Comparison of ENCODE assay signal across 12 cellular contexts in the genomic region with DNA sequence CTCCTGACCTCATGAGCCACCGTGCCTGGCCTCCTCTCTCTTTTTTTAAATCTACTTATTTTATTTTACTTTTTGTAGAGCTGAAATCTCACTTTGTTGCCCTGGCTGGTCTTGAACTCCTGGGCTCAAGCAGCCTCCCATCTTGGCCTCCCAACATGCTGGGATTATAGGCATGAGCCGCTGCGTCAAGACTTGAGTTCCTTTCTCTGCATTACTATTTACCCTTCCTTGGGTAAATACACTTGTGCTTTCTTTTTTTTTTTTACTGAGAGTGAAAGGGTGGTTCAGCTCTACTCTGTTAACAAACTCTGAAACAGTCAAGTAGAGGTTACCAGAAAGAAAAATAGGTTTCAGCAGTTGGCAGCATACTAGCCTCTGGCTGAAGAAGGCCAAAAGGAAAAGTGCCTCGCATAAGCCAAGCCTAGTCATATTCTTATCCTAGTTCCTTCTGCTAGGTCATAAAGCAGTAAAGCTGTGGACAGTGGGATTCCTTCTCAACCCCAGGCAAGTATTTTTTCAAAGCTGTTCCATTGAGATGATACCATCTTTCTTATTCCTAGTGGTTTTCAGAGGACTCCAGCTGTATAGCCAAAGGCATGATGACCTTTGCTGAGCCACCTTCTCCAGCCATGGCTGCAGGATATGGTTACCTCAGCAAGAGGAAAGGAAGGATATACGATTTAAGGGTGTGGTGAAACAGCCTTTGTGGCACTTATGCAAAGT.
DNase-seq lines count a peak whose midpoint lies in the region; ATAC-seq and TF ChIP-seq lines count a peak whose summit lies in the region.
"Had no signal": no experiment of that assay in that cellular context is flagged by ENCODE, and none has a peak within 500 bp of the region (broad histone marks: within the 10 kb centered on the region; RNA-seq: fewer than 3 reads in every experiment).

No MANE protein-coding gene starts in this region.

- no peak overlapping the region for H3K27ac ChIP-seq in mesenchymal stem cell (ENCODE audit: low read length, poor library complexity, severe bottlenecking)
- H3K27ac ChIP-seq: vagina had no signal

- peak; percentile 60 for ATAC-seq in activated naive CD8-positive, alpha-beta T cell treated with anti-CD3 and anti-CD28 coated beads, Interleukin-2, amount 10 ng/mL, durations not matched to agents 7 days and 5 days (ENCODE audit: low read depth)
- ATAC-seq in HG02840 (IDR thresholded peaks at IDR 0.05; ENCODE audit: low FRiP score, unreplicated experiment) (no peak), GM21515 (IDR thresholded peaks at IDR 0.05; ENCODE audit: unreplicated experiment) (no peak), HG02623 (IDR thresholded peaks at IDR 0.05; ENCODE audit: unreplicated experiment) (no peak)
- ATAC-seq: activated T-cell treated with anti-CD3 and anti-CD28 coated beads, Interleukin-2, amount 50 U/mL, for 4 hours had no signal

- DNase-seq in CD14-positive monocyte (ENCODE audit: low spot score) (no peak), EL (peak; percentile 31), mesenchymal stem cell (peak; percentile 33), ecto neural progenitor cell (ENCODE audit: low spot score) (no peak)
- DNase-seq in activated naive CD8-positive, alpha-beta T cell treated with anti-CD3 and anti-CD28 coated beads, Interleukin-2, amount 10 ng/mL, durations not matched to agents 7 days and 5 days = no peak
- DNase-seq: activated T-cell treated with anti-CD3 and anti-CD28 coated beads, Interleukin-2, amount 50 U/mL, for 4 hours; NCI-H1694; T-helper 9 cell had no signal

- H3K18ac ChIP-seq in mesenchymal stem cell (ENCODE audit: low read depth in 1 of 2, low read length in 2 of 2) = no peak overlapping the region

- H3K14ac ChIP-seq in mesenchymal stem cell (ENCODE audit: low read length in 2 of 2) = no peak overlapping the region

- H2AK5ac ChIP-seq in mesenchymal stem cell (ENCODE audit: low read length, severe bottlenecking) = no peak overlapping the region

- H2BK15ac ChIP-seq in mesenchymal stem cell (ENCODE audit: low read depth, poor library complexity, severe bottlenecking) = no peak overlapping the region

- peaks cover 11% of the 10 kb centered on the region for H3K4me1 ChIP-seq in mesenchymal stem cell (ENCODE audit: control insufficient read depth, insufficient read depth, low read depth, low read length)

- peaks cover 49% of the 10 kb centered on the region for H3K4me1 Mint-ChIP-seq in CD14-positive monocyte
- peaks cover 39% of the 10 kb centered on the region for H3K4me1 Mint-ChIP-seq in activated naive CD8-positive, alpha-beta T cell treated with anti-CD3 and anti-CD28 coated beads, Interleukin-2, amount 10 ng/mL, durations not matched to agents 7 days and 5 days

- H3K79me1 ChIP-seq in mesenchymal stem cell (replicated peaks; ENCODE audit: low read length, poor library complexity, severe bottlenecking) = peaks cover 29% of the 10 kb centered on the region

- TF ChIP-seq CTCF in CD14-positive monocyte (IDR thresholded peaks at IDR 0.05) = no peak

- peak overlapping the region in 1 of 2 donors; percentile 48 for H3K4me3 Mint-ChIP-seq in CD14-positive monocyte
- H3K4me3 Mint-ChIP-seq in activated naive CD8-positive, alpha-beta T cell treated with anti-CD3 and anti-CD28 coated beads, Interleukin-2, amount 10 ng/mL, durations not matched to agents 7 days and 5 days = peak overlapping the region; percentile 14
- H3K4me3 Mint-ChIP-seq: activated T-cell treated with anti-CD3 and anti-CD28 coated beads, Interleukin-2, amount 50 U/mL, for 4 hours had no signal

- no peak overlapping the region for H2BK120ac ChIP-seq in mesenchymal stem cell (ENCODE audit: low read depth, low read length)

- intact Hi-C loops in CD14-positive monocyte (cut with micrococcal nuclease) = no loop called here

- peaks cover 3 to 22% of the 10 kb centered on the region in 2 experiments for H3K36me3 ChIP-seq in mesenchymal stem cell (ENCODE audit: control insufficient read depth in 1 of 2, insufficient read depth in 2 of 2, low read depth in 1 of 2, low read length in 2 of 2)
- H3K36me3 ChIP-seq: vagina had no signal

- no peak overlapping the region for H2AFZ ChIP-seq in mesenchymal stem cell (ENCODE audit: low read depth, low read length)

- no peak overlapping the region for H3K9ac ChIP-seq in mesenchymal stem cell (ENCODE audit: low read length)

- no peak overlapping the region for H2BK5ac ChIP-seq in mesenchymal stem cell (ENCODE audit: low read depth, low read length, poor library complexity, severe bottlenecking)

- peaks cover 4% of the 10 kb centered on the region for H3K9me3 ChIP-seq in mesenchymal stem cell (ENCODE audit: control insufficient read depth, low read length)
- H3K9me3 ChIP-seq: vagina had no signal

- 91% methylated on average over 2 of the region's 5 CpGs for WGBS in mesenchymal stem cell

- H4K91ac ChIP-seq in mesenchymal stem cell (ENCODE audit: low read length) = no peak overlapping the region

- H3K27ac Mint-ChIP-seq in CD14-positive monocyte = peak overlapping the region; percentile 91 to 98 (median 97)
- peak overlapping the region; percentile 54 for H3K27ac Mint-ChIP-seq in activated naive CD8-positive, alpha-beta T cell treated with anti-CD3 and anti-CD28 coated beads, Interleukin-2, amount 10 ng/mL, durations not matched to agents 7 days and 5 days

- H3K27me3 ChIP-seq in mesenchymal stem cell (ENCODE audit: control insufficient read depth in 1 of 2, insufficient read depth in 1 of 2, low read length in 2 of 2) = no peaks in the 10 kb centered on the region
- H3K27me3 ChIP-seq: vagina had no signal

- no peak overlapping the region for H3K4me2 ChIP-seq in mesenchymal stem cell (ENCODE audit: low read length, poor library complexity, severe bottlenecking)

- peaks cover 18 to 21% of the 10 kb centered on the region in 2 donors for H3K36me3 Mint-ChIP-seq in CD14-positive monocyte
- peaks cover 41% of the 10 kb centered on the region for H3K36me3 Mint-ChIP-seq in activated naive CD8-positive, alpha-beta T cell treated with anti-CD3 and anti-CD28 coated beads, Interleukin-2, amount 10 ng/mL, durations not matched to agents 7 days and 5 days

- no peak overlapping the region for H3K4me3 ChIP-seq in mesenchymal stem cell (ENCODE audit: insufficient read depth in 1 of 2, low read depth in 1 of 2, low read length in 2 of 2)
- H3K4me3 ChIP-seq: vagina had no signal

- no peak overlapping the region for H4K8ac ChIP-seq in mesenchymal stem cell (ENCODE audit: low read length)

- H3K23ac ChIP-seq in mesenchymal stem cell (ENCODE audit: low read length in 2 of 2) = no peak overlapping the region

- H2BK12ac ChIP-seq in mesenchymal stem cell (ENCODE audit: low read length in 2 of 2) = no peak overlapping the region

- H3K4ac ChIP-seq in mesenchymal stem cell (ENCODE audit: low read depth in 1 of 2, low read length in 2 of 2) = no peak overlapping the region

- no peaks in the 10 kb centered on the region for H3K27me3 Mint-ChIP-seq in CD14-positive monocyte (ENCODE audit: low read depth in 3 of 3)
- peaks cover 2% of the 10 kb centered on the region for H3K27me3 Mint-ChIP-seq in activated naive CD8-positive, alpha-beta T cell treated with anti-CD3 and anti-CD28 coated beads, Interleukin-2, amount 10 ng/mL, durations not matched to agents 7 days and 5 days

- POLR2A ChIA-PET in activated naive CD8-positive, alpha-beta T cell treated with anti-CD3 and anti-CD28 coated beads, Interleukin-2, amount 10 ng/mL, durations not matched to agents 7 days and 5 days (lab: Charles Lee) = interaction anchor here (0.7 kb wide), 1 partner anchor 33 kb away, joined by 3 read pairs; no protein-coding TSS in a partner anchor

- peaks cover 0 to 4% (median 0%) of the 10 kb centered on the region in 7 donors for H3K9me3 Mint-ChIP-seq in CD14-positive monocyte
- H3K9me3 Mint-ChIP-seq in activated naive CD8-positive, alpha-beta T cell treated with anti-CD3 and anti-CD28 coated beads, Interleukin-2, amount 10 ng/mL, durations not matched to agents 7 days and 5 days = peaks cover 7% of the 10 kb centered on the region

Comparison
In these comparisons a context has a peak if more than half of its experiments do, and no peak if none do; other contexts are left out.
1. DNase-seq: peak in EL (single experiment) and mesenchymal stem cell (single experiment); none in CD14-positive monocyte (single experiment), activated naive CD8-positive, alpha-beta T cell treated with anti-CD3 and anti-CD28 coated beads, Interleukin-2, amount 10 ng/mL, durations not matched to agents 7 days and 5 days (single experiment) and ecto neural progenitor cell (single experiment).